ENCODE assay signal across 8 cellular contexts in the genomic region with DNA sequence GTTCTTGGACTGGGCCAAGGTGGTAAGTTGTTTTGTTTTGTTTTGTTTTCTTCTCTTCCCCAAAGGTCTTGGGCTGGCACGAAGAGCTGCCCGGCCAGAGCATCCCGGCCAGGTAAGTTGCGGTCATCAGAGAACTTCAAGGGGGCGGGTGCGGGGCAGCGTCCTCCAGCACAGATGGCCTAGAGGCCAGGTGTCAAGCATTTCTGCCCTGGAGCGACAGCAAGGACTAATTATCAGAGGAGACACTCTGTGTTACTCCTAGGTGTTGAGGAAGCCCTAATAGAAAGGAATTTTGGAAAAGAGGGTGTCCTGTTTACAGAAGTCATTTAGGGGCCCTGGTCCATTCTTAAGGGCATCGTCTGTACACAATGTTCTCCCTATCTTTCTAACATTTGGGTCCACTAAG. TPM values are rescaled to one million over a fixed set of nuclear protein-coding genes. Genes with fewer than 3 reads are reported as not detected.
A peak's percentile ranks its signal among the peaks of the same experiment; 100 is the strongest.
DNase-seq lines count a peak whose midpoint lies in the region; ATAC-seq and TF ChIP-seq lines count a peak whose summit lies in the region.

No MANE protein-coding gene starts in this region.

- ATAC-seq in GM23338 (peak; percentile 1; the same call in 2 of the 3 replicates), gastroesophageal sphincter (no peak), gastrocnemius medialis (no peak), GM21526 (IDR thresholded peaks at IDR 0.05; ENCODE audit: low FRiP score, unreplicated experiment) (no peak), HG03095 (IDR thresholded peaks at IDR 0.05; ENCODE audit: unreplicated experiment) (no peak), HG02840 (IDR thresholded peaks at IDR 0.05; ENCODE audit: low FRiP score, unreplicated experiment) (no peak)

- intact Hi-C loops in gastrocnemius medialis (cut with DNase I; ENCODE audit: low total_unique reads), result no loop called here

- no peak overlapping the region for H3K27ac Mint-ChIP-seq in GM23338

- H4K20me1 ChIP-seq in GM23338 (replicated peaks; ENCODE audit: insufficient read depth), result no peaks in the 10 kb centered on the region
- H4K20me1 ChIP-seq in SU-DHL-6 (ENCODE audit: low read depth, low read length), result no peaks in the 10 kb centered on the region

- peak overlapping the region; percentile 99 for H2AFZ ChIP-seq in GM23338
- H2AFZ ChIP-seq in SU-DHL-6 (ENCODE audit: low read depth, low read length, severe bottlenecking), result peak overlapping the region; percentile 82

- TF ChIP-seq CTCF in GM23338 (conservative IDR thresholded peaks at IDR 0.05; ENCODE audit: low read depth in 2 of 2), result no peak
- TF ChIP-seq CTCF in SU-DHL-6 (IDR thresholded peaks at IDR 0.05; ENCODE audit: insufficient read depth, low read length, poor library complexity, severe bottlenecking), result no peak
- no peak for TF ChIP-seq CTCF in gastroesophageal sphincter (IDR thresholded peaks at IDR 0.05)
- no peak for TF ChIP-seq CTCF in gastrocnemius medialis (IDR thresholded peaks at IDR 0.05 in 4 of 5, conservative IDR thresholded peaks at IDR 0.05 in 1 of 5)

- no peak for TF ChIP-seq POLR2A in gastroesophageal sphincter (IDR thresholded peaks at IDR 0.05)
- no peak for TF ChIP-seq POLR2A in gastrocnemius medialis (IDR thresholded peaks at IDR 0.05)

- no peaks in the 10 kb centered on the region for H3K9me3 Mint-ChIP-seq in GM23338

- H3K36me3 Mint-ChIP-seq in GM23338 (ENCODE audit: low read depth), result no peaks in the 10 kb centered on the region

- peaks cover 4% of the 10 kb centered on the region for H3F3A ChIP-seq in GM23338 (replicated peaks; ENCODE audit: low read depth)
- peaks cover 4% of the 10 kb centered on the region; the same call in 1 of the 2 replicates for H3F3A ChIP-seq in SU-DHL-6 (ENCODE audit: insufficient read depth)

- DNase-seq in GM23338 (ENCODE audit: low spot score) (peak; percentile 53), gastrocnemius medialis (no peak), RPMI8226 (no peak)

- TF ChIP-seq EP300 in gastroesophageal sphincter (IDR thresholded peaks at IDR 0.05), result no peak

- peaks cover 18% of the 10 kb centered on the region for H3K27me3 Mint-ChIP-seq in GM23338 (ENCODE audit: insufficient read depth, low read depth, poor library complexity)

- H3K4me1 Mint-ChIP-seq in GM23338, result peaks cover 6% of the 10 kb centered on the region

- H3K27me3 ChIP-seq in GM23338 (ENCODE audit: insufficient read depth) (peaks cover 35% of the 10 kb centered on the region), SU-DHL-6 (ENCODE audit: low read length) (no peaks in the 10 kb centered on the region), gastroesophageal sphincter (no peaks in the 10 kb centered on the region), gastrocnemius medialis (peaks cover 18 to 30% (median 27%) of the 10 kb centered on the region in 3 donors)

- no peaks in the 10 kb centered on the region for H3K9me3 ChIP-seq in SU-DHL-6 (ENCODE audit: insufficient read depth, low read length)
- no peaks in the 10 kb centered on the region for H3K9me3 ChIP-seq in gastroesophageal sphincter
- no peaks in the 10 kb centered on the region for H3K9me3 ChIP-seq in gastrocnemius medialis

- no peak overlapping the region for H3K27ac ChIP-seq in GM23338 (ENCODE audit: low read depth)
- H3K27ac ChIP-seq in SU-DHL-6 (ENCODE audit: low read depth, low read length), result no peak overlapping the region
- H3K27ac ChIP-seq in gastroesophageal sphincter, result peak overlapping the region; percentile 89 to 95 (median 92)
- H3K27ac ChIP-seq in gastrocnemius medialis, result no peak overlapping the region

- peak overlapping the region; percentile 44 for H3K9ac ChIP-seq in SU-DHL-6 (ENCODE audit: low read length)

- H3K79me2 ChIP-seq in GM23338 (replicated peaks; ENCODE audit: insufficient read depth) (no peaks in the 10 kb centered on the region), SU-DHL-6 (ENCODE audit: insufficient read depth, low read length) (no peaks in the 10 kb centered on the region)

- H3K9me2 ChIP-seq in GM23338 (ENCODE audit: insufficient read depth) (no peaks in the 10 kb centered on the region), SU-DHL-6 (replicated peaks; ENCODE audit: insufficient read depth, low read length) (no peaks in the 10 kb centered on the region)

- H3K4me1 ChIP-seq in GM23338 (ENCODE audit: insufficient read depth), result peaks cover 9% of the 10 kb centered on the region; the same call in 1 of the 2 replicates
- peaks cover 0 to 50% (median under 1%) of the 10 kb centered on the region in 3 donors for H3K4me1 ChIP-seq in gastroesophageal sphincter
- peaks cover 0 to 17% of the 10 kb centered on the region in 2 donors for H3K4me1 ChIP-seq in gastrocnemius medialis

- 40 to 43% methylated on average over 1 of the region's 9 CpGs for WGBS in gastroesophageal sphincter (ENCODE audit: low coverage in 1 of 2), 2 donors

- in situ Hi-C loops in gastrocnemius medialis (cut with MboI; ENCODE audit: low sequenced_read_pairs in 4 of 4), result no loop called here

- H3K4me3 Mint-ChIP-seq in GM23338, result peak overlapping the region; percentile 95

- H3K36me3 ChIP-seq in GM23338 (ENCODE audit: insufficient read depth) (no peaks in the 10 kb centered on the region), SU-DHL-6 (ENCODE audit: low read length) (no peaks in the 10 kb centered on the region), gastroesophageal sphincter (no peaks in the 10 kb centered on the region), gastrocnemius medialis (no peaks in the 10 kb centered on the region)

- H3K4me3 ChIP-seq in GM23338, result peak overlapping the region; percentile 87
- H3K4me3 ChIP-seq in SU-DHL-6 (ENCODE audit: insufficient read depth, low read length, poor library complexity, severe bottlenecking), result peak overlapping the region; percentile 54
- peak overlapping the region; percentile 77 to 87 for H3K4me3 ChIP-seq in gastroesophageal sphincter
- peak overlapping the region; percentile 59 to 82 (median 66) for H3K4me3 ChIP-seq in gastrocnemius medialis

- H3K4me2 ChIP-seq in GM23338, result peak overlapping the region; percentile 92
- H3K4me2 ChIP-seq in SU-DHL-6 (ENCODE audit: low read depth, low read length, poor library complexity, severe bottlenecking), result peak overlapping the region; percentile 73

TF ChIP-seq in GM23338, 12 proteins besides CTCF, POLR2A, EP300 and RAD21 (continues in another document):
- no peak for TF ChIP-seq POLR2AphosphoS5 (IDR thresholded peaks at IDR 0.05; ENCODE audit: low read depth)
- no peak for TF ChIP-seq NANOG (IDR thresholded peaks at IDR 0.05; ENCODE audit: borderline replicate concordance)
- no peak for TF ChIP-seq CREB1 (CRISPR knock-in tag; IDR thresholded peaks at IDR 0.05; ENCODE audit: low read depth)
- TF ChIP-seq, protein P1, sequence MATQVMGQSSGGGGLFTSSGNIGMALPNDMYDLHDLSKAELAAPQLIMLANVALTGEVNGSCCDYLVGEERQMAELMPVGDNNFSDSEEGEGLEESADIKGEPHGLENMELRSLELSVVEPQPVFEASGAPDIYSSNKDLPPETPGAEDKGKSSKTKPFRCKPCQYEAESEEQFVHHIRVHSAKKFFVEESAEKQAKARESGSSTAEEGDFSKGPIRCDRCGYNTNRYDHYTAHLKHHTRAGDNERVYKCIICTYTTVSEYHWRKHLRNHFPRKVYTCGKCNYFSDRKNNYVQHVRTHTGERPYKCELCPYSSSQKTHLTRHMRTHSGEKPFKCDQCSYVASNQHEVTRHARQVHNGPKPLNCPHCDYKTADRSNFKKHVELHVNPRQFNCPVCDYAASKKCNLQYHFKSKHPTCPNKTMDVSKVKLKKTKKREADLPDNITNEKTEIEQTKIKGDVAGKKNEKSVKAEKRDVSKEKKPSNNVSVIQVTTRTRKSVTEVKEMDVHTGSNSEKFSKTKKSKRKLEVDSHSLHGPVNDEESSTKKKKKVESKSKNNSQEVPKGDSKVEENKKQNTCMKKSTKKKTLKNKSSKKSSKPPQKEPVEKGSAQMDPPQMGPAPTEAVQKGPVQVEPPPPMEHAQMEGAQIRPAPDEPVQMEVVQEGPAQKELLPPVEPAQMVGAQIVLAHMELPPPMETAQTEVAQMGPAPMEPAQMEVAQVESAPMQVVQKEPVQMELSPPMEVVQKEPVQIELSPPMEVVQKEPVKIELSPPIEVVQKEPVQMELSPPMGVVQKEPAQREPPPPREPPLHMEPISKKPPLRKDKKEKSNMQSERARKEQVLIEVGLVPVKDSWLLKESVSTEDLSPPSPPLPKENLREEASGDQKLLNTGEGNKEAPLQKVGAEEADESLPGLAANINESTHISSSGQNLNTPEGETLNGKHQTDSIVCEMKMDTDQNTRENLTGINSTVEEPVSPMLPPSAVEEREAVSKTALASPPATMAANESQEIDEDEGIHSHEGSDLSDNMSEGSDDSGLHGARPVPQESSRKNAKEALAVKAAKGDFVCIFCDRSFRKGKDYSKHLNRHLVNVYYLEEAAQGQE (IDR thresholded peaks at IDR 0.05; ENCODE audit: unreplicated experiment), result no peak
- no peak for TF ChIP-seq STAT1 (IDR thresholded peaks at IDR 0.05; ENCODE audit: unreplicated experiment)
- TF ChIP-seq JUNB (IDR thresholded peaks at IDR 0.05; ENCODE audit: unreplicated experiment), result no peak
- TF ChIP-seq ZNF331 (CRISPR knock-in tag; IDR thresholded peaks at IDR 0.05; ENCODE audit: low read depth), result no peak

RNA-seq across cellular contexts. Expression of a gene that starts 1.2 kb away (rescaled TPM):
- total RNA-seq in GM23338 (2014; rRNA removed; shearing (Covaris generic)), result 3.0 and 3.5 TPM in 2 replicates
- 0.71 and 0.77 TPM in 2 replicates for polyA plus RNA-seq in GM23338 (2016; fragmentation: Nextera tagmentation; extraction: Ambion mirVana)
- 10 to 100 TPM; 16.2 to 34.2 (median 27.1) TPM for total RNA-seq in gastroesophageal sphincter
- under 1 TPM; 0.31 to 0.90 (median 0.56) TPM for total RNA-seq in gastrocnemius medialis

Comparison
In these comparisons a context has a peak if more than half of its experiments do, and no peak if none do; other contexts are left out.
1. H3K27ac ChIP-seq: peak in gastroesophageal sphincter (4 of 4); none in GM23338 (single experiment), SU-DHL-6 (single experiment) and gastrocnemius medialis (0 of 4).
2. Peak in every context shown above with its lines, with median percentiles within 50 percentile points of each other: H3K4me3 ChIP-seq.